Comparison of ENCODE assay signal across 1 cellular context in the genomic region with DNA sequence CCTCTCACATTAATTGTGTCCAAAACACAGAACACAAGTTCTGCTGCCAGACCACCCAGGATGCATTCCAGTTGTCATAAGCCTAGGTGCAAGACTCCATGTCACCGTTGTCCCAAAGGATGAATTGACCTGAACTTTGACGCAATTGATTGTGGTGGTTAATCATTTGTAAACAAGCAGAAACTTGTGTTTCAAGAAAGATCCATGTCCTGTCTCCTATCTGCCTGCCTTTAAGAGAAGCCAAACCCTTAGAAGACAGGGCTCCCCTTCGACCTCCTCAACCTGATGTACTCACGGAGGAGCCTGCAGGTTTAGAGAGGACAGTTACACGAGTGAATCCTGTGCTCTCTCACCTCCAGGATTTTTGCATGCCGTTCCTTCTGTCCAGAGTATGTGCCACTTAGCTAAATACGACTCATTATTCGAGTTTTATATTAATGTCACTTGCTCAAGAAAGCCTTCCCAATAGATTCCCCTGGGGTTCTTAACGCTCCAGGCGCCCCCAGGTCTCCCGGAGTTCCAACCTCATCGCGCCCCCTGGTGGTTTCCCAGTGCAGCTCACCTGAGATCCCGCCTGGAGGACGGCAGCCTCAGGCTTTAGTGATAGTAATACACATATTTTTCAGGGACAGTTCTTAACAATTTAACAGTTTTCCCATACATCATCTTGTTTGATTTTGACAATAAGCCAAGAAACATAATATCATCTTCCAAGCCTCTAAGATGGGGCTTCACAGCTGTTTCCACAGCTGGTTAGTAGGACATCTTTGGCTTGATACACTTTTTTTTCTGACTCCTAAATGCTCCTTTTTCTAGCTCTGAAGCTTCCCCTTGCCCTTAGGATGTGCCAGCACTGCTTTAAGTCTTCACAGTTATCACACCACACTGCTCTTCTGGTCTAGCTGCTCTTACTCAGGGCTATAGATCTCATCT.
TF ChIP-seq lines count a peak whose summit lies in the region.

No MANE protein-coding gene starts in this region.

TF ChIP-seq in HepG2, 621 proteins besides CTCF, POLR2A, EP300 and RAD21 (continued from another document and continues in another):
- TF ChIP-seq, protein P1, sequence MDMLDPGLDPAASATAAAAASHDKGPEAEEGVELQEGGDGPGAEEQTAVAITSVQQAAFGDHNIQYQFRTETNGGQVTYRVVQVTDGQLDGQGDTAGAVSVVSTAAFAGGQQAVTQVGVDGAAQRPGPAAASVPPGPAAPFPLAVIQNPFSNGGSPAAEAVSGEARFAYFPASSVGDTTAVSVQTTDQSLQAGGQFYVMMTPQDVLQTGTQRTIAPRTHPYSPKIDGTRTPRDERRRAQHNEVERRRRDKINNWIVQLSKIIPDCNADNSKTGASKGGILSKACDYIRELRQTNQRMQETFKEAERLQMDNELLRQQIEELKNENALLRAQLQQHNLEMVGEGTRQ (IDR thresholded peaks at IDR 0.05; ENCODE audit: low read depth, low read length) = no peak
- TF ChIP-seq, protein P1 (CRISPR knock-in tag; IDR thresholded peaks at IDR 0.05; ENCODE audit: borderline replicate concordance) = no peak
- TF ChIP-seq DMAP1 (CRISPR knock-in tag; IDR thresholded peaks at IDR 0.05) = no peak
- 0 out of 2 replicates have a peak, but pooled peaks have one; percentile 32 for TF ChIP-seq KAT7 (CRISPR knock-in tag; IDR thresholded peaks at IDR 0.05; ENCODE audit: borderline replicate concordance)
- no peak for TF ChIP-seq CCDC6 (CRISPR knock-in tag; IDR thresholded peaks at IDR 0.05)
- peak; percentile 39 for TF ChIP-seq FOSL2 (CRISPR knock-in tag; IDR thresholded peaks at IDR 0.05)
- TF ChIP-seq RFX5 (IDR thresholded peaks at IDR 0.05; ENCODE audit: low read depth, low read length) = no peak
- no peak for TF ChIP-seq SIN3A (IDR thresholded peaks at IDR 0.05; ENCODE audit: borderline replicate concordance, low read depth, low read length)
- TF ChIP-seq ZNF496 (CRISPR knock-in tag; IDR thresholded peaks at IDR 0.05; ENCODE audit: insufficient replicate concordance) = no peak
- no peak for TF ChIP-seq NR2F1 (CRISPR knock-in tag; IDR thresholded peaks at IDR 0.05)
- no peak for TF ChIP-seq RELA (CRISPR knock-in tag; IDR thresholded peaks at IDR 0.05)
- no peak for TF ChIP-seq ZEB1 (IDR thresholded peaks at IDR 0.05; ENCODE audit: insufficient replicate concordance, low read depth)
- no peak for TF ChIP-seq ZNF337 (CRISPR knock-in tag; IDR thresholded peaks at IDR 0.05; ENCODE audit: borderline replicate concordance, low read depth)
- 0 out of 2 replicates have a peak, but pooled peaks have one; percentile 16 for TF ChIP-seq FOXK1 (CRISPR knock-in tag; IDR thresholded peaks at IDR 0.05; ENCODE audit: borderline replicate concordance, low read depth)
- TF ChIP-seq ZNF550 (CRISPR knock-in tag; IDR thresholded peaks at IDR 0.05; ENCODE audit: borderline replicate concordance) = no peak
- no peak for TF ChIP-seq ARID2 (CRISPR knock-in tag; IDR thresholded peaks at IDR 0.05; ENCODE audit: borderline replicate concordance)
- no peak for TF ChIP-seq RARG (CRISPR knock-in tag; IDR thresholded peaks at IDR 0.05; ENCODE audit: low read depth)
- no peak for TF ChIP-seq ZFY (CRISPR knock-in tag; IDR thresholded peaks at IDR 0.05)
- no peak for TF ChIP-seq MAF1 (CRISPR knock-in tag; IDR thresholded peaks at IDR 0.05; ENCODE audit: borderline replicate concordance)
- TF ChIP-seq MBD4 (IDR thresholded peaks at IDR 0.05; ENCODE audit: borderline replicate concordance, low read length) = no peak
- TF ChIP-seq, protein P2, sequence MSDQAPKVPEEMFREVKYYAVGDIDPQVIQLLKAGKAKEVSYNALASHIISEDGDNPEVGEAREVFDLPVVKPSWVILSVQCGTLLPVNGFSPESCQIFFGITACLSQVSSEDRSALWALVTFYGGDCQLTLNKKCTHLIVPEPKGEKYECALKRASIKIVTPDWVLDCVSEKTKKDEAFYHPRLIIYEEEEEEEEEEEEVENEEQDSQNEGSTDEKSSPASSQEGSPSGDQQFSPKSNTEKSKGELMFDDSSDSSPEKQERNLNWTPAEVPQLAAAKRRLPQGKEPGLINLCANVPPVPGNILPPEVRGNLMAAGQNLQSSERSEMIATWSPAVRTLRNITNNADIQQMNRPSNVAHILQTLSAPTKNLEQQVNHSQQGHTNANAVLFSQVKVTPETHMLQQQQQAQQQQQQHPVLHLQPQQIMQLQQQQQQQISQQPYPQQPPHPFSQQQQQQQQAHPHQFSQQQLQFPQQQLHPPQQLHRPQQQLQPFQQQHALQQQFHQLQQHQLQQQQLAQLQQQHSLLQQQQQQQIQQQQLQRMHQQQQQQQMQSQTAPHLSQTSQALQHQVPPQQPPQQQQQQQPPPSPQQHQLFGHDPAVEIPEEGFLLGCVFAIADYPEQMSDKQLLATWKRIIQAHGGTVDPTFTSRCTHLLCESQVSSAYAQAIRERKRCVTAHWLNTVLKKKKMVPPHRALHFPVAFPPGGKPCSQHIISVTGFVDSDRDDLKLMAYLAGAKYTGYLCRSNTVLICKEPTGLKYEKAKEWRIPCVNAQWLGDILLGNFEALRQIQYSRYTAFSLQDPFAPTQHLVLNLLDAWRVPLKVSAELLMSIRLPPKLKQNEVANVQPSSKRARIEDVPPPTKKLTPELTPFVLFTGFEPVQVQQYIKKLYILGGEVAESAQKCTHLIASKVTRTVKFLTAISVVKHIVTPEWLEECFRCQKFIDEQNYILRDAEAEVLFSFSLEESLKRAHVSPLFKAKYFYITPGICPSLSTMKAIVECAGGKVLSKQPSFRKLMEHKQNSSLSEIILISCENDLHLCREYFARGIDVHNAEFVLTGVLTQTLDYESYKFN (CRISPR knock-in tag; conservative IDR thresholded peaks at IDR 0.05) = peak; percentile 92
- TF ChIP-seq SIX1 (CRISPR knock-in tag; IDR thresholded peaks at IDR 0.05; ENCODE audit: borderline replicate concordance) = no peak
- TF ChIP-seq, protein P3, sequence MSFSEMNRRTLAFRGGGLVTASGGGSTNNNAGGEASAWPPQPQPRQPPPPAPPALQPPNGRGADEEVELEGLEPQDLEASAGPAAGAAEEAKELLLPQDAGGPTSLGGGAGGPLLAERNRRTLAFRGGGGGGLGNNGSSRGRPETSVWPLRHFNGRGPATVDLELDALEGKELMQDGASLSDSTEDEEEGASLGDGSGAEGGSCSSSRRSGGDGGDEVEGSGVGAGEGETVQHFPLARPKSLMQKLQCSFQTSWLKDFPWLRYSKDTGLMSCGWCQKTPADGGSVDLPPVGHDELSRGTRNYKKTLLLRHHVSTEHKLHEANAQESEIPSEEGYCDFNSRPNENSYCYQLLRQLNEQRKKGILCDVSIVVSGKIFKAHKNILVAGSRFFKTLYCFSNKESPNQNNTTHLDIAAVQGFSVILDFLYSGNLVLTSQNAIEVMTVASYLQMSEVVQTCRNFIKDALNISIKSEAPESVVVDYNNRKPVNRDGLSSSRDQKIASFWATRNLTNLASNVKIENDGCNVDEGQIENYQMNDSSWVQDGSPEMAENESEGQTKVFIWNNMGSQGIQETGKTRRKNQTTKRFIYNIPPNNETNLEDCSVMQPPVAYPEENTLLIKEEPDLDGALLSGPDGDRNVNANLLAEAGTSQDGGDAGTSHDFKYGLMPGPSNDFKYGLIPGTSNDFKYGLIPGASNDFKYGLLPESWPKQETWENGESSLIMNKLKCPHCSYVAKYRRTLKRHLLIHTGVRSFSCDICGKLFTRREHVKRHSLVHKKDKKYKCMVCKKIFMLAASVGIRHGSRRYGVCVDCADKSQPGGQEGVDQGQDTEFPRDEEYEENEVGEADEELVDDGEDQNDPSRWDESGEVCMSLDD (CRISPR knock-in tag; IDR thresholded peaks at IDR 0.05; ENCODE audit: borderline replicate concordance) = no peak
- TF ChIP-seq, protein P4, sequence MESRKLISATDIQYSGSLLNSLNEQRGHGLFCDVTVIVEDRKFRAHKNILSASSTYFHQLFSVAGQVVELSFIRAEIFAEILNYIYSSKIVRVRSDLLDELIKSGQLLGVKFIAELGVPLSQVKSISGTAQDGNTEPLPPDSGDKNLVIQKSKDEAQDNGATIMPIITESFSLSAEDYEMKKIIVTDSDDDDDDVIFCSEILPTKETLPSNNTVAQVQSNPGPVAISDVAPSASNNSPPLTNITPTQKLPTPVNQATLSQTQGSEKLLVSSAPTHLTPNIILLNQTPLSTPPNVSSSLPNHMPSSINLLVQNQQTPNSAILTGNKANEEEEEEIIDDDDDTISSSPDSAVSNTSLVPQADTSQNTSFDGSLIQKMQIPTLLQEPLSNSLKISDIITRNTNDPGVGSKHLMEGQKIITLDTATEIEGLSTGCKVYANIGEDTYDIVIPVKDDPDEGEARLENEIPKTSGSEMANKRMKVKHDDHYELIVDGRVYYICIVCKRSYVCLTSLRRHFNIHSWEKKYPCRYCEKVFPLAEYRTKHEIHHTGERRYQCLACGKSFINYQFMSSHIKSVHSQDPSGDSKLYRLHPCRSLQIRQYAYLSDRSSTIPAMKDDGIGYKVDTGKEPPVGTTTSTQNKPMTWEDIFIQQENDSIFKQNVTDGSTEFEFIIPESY (CRISPR knock-in tag; IDR thresholded peaks at IDR 0.05) = peak; percentile 88
- TF ChIP-seq TAF1 (CRISPR knock-in tag; IDR thresholded peaks at IDR 0.05) = no peak
- 0 out of 2 replicates have a peak, but pooled peaks have one; percentile 48 for TF ChIP-seq ZSCAN29 (CRISPR knock-in tag; conservative IDR thresholded peaks at IDR 0.05)
- TF ChIP-seq ZNF530 (CRISPR knock-in tag; IDR thresholded peaks at IDR 0.05; ENCODE audit: low read depth) = no peak
- TF ChIP-seq ZNF616 (CRISPR knock-in tag; IDR thresholded peaks at IDR 0.05; ENCODE audit: low read depth) = no peak
- no peak for TF ChIP-seq HNRNPLL (IDR thresholded peaks at IDR 0.05; ENCODE audit: low read depth, low read length, poor library complexity, severe bottlenecking)
- no peak for TF ChIP-seq ZC3H13 (CRISPR knock-in tag; IDR thresholded peaks at IDR 0.05)
- TF ChIP-seq ZNF614 (CRISPR knock-in tag; IDR thresholded peaks at IDR 0.05; ENCODE audit: borderline replicate concordance) = no peak
- TF ChIP-seq, protein P5, sequence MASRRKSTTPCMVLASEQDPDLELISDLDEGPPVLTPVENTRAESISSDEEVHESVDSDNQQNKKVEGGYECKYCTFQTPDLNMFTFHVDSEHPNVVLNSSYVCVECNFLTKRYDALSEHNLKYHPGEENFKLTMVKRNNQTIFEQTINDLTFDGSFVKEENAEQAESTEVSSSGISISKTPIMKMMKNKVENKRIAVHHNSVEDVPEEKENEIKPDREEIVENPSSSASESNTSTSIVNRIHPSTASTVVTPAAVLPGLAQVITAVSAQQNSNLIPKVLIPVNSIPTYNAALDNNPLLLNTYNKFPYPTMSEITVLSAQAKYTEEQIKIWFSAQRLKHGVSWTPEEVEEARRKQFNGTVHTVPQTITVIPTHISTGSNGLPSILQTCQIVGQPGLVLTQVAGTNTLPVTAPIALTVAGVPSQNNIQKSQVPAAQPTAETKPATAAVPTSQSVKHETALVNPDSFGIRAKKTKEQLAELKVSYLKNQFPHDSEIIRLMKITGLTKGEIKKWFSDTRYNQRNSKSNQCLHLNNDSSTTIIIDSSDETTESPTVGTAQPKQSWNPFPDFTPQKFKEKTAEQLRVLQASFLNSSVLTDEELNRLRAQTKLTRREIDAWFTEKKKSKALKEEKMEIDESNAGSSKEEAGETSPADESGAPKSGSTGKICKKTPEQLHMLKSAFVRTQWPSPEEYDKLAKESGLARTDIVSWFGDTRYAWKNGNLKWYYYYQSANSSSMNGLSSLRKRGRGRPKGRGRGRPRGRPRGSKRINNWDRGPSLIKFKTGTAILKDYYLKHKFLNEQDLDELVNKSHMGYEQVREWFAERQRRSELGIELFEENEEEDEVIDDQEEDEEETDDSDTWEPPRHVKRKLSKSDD (CRISPR knock-in tag; IDR thresholded peaks at IDR 0.05; ENCODE audit: low read depth) = peak; percentile 61; the same call in 1 of the 2 replicates
- no peak for TF ChIP-seq ZFX (CRISPR knock-in tag; IDR thresholded peaks at IDR 0.05; ENCODE audit: low read depth)
- peak; percentile 18; the same call in 1 of the 2 replicates for TF ChIP-seq RCOR2 (CRISPR knock-in tag; IDR thresholded peaks at IDR 0.05)
- TF ChIP-seq, protein P6, sequence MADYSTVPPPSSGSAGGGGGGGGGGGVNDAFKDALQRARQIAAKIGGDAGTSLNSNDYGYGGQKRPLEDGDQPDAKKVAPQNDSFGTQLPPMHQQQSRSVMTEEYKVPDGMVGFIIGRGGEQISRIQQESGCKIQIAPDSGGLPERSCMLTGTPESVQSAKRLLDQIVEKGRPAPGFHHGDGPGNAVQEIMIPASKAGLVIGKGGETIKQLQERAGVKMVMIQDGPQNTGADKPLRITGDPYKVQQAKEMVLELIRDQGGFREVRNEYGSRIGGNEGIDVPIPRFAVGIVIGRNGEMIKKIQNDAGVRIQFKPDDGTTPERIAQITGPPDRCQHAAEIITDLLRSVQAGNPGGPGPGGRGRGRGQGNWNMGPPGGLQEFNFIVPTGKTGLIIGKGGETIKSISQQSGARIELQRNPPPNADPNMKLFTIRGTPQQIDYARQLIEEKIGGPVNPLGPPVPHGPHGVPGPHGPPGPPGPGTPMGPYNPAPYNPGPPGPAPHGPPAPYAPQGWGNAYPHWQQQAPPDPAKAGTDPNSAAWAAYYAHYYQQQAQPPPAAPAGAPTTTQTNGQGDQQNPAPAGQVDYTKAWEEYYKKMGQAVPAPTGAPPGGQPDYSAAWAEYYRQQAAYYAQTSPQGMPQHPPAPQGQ (CRISPR knock-in tag; IDR thresholded peaks at IDR 0.05; ENCODE audit: borderline replicate concordance) = no peak
- no peak for TF ChIP-seq KLF13 (CRISPR knock-in tag; IDR thresholded peaks at IDR 0.05)
- TF ChIP-seq NFATC3 (CRISPR knock-in tag; IDR thresholded peaks at IDR 0.05) = no peak
- peak; percentile 48; the same call in 1 of the 2 replicates for TF ChIP-seq NR2F6 (IDR thresholded peaks at IDR 0.05)
- peak; percentile 54; the same call in 1 of the 2 replicates for TF ChIP-seq NR2F6 (CRISPR knock-in tag; IDR thresholded peaks at IDR 0.05)
